38 cellular contexts compared by ENCODE assay signal in the genomic region with DNA sequence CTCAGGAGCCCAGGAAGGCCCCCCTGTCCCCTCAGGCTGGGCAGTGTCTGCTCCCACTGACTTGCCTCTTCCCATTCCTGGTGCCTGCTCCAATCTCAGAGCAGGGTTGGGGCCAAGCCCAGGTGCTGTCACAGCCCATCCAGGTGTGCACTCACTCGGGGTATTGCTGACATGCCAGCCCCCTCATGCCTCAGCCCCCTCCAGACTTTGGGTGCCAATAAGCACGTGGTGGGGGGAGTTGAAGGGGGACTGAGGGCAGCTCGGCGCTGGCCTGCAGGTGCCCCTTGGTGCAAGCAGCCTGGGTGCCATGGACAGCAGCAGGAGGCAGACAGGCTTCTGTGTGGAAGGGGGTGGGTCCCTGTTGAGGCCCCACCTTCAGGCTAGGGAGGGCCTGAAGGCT. TPM values are rescaled to one million over a fixed set of nuclear protein-coding genes. Genes with fewer than 3 reads are reported as not detected.
"Had no signal": no experiment of that assay in that cellular context is flagged by ENCODE, and none has a peak within 500 bp of the region (broad histone marks: within the 10 kb centered on the region; RNA-seq: fewer than 3 reads in every experiment).

No MANE protein-coding gene starts in this region.

- H3K36me3 Mint-ChIP-seq: activated CD4-positive, alpha-beta memory T cell treated with anti-CD3 and anti-CD28 coated beads for 36 hours; activated CD8-positive, alpha-beta memory T cell treated with anti-CD3 and anti-CD28 coated beads, Interleukin-2, amount 10 ng/mL, durations not matched to agents 7 days and 5 days; activated naive CD4-positive, alpha-beta T cell treated with anti-CD3 and anti-CD28 coated beads, Interleukin-2, amount 50 U/mL, for 24 hours; activated naive CD8-positive, alpha-beta T cell treated with anti-CD3 and anti-CD28 coated beads for 36 hours had no signal

- H3K27ac ChIP-seq: adrenal gland, body of pancreas, esophagus muscularis mucosa, foreskin keratinocyte, gastroesophageal sphincter, WERI-Rb-1 had no signal

- H3K27me3 ChIP-seq: adrenal gland, body of pancreas, esophagus muscularis mucosa, gastroesophageal sphincter had no signal

- DNase-seq: activated B cell treated with CpG ODN at 0.5 μM for 24 hours; activated CD4-positive, alpha-beta memory T cell treated with anti-CD3 and anti-CD28 coated beads for 36 hours; activated CD4-positive, alpha-beta T cell treated with anti-CD3 and anti-CD28 coated beads for 48 hours; activated CD8-positive, alpha-beta memory T cell treated with anti-CD3 and anti-CD28 coated beads, Interleukin-2, amount 10 ng/mL, durations not matched to agents 7 days and 5 days; activated CD8-positive, alpha-beta memory T cell treated with anti-CD3 and anti-CD28 coated beads, Interleukin-2, amount 50 U/mL, for 4 hours; activated CD8-positive, alpha-beta T cell treated with anti-CD3 and anti-CD28 coated beads, Interleukin-2, amount 10 ng/mL, durations not matched to agents 7 days and 5 days; activated effector memory CD4-positive, alpha-beta T cell treated with anti-CD3 and anti-CD28 coated beads, Interleukin-2, amount 50 U/mL, for 16 hours; activated naive CD4-positive, alpha-beta T cell treated with anti-CD3 and anti-CD28 coated beads for 36 hours; activated naive CD8-positive, alpha-beta T cell treated with anti-CD3 and anti-CD28 coated beads for 36 hours; activated naive CD8-positive, alpha-beta T cell treated with anti-CD3 and anti-CD28 coated beads, Interleukin-2, amount 50 U/mL, for 24 hours; activated T-cell treated with anti-CD3 and anti-CD28 coated beads, Interleukin-2, amount 50 U/mL, for 1 hour; activated T-cell treated with anti-CD3 and anti-CD28 coated beads, Interleukin-2, amount 50 U/mL, for 48 hours; adrenal gland; amygdala; body of pancreas; caudate nucleus; cortex of kidney; dermis blood vessel endothelial cell; effector CD4-positive, alpha-beta T cell; effector memory CD8-positive, alpha-beta T cell; foreskin keratinocyte; SW 1271; T-helper 1 cell; T-helper 17 cell; T1000; WERI-Rb-1 had no signal

- H3K4me1 Mint-ChIP-seq: activated B cell treated with CpG ODN at 0.5 μM for 24 hours; activated CD8-positive, alpha-beta memory T cell treated with anti-CD3 and anti-CD28 coated beads, Interleukin-2, amount 10 ng/mL, durations not matched to agents 7 days and 5 days; activated naive CD4-positive, alpha-beta T cell treated with anti-CD3 and anti-CD28 coated beads, Interleukin-2, amount 50 U/mL, for 24 hours; activated naive CD8-positive, alpha-beta T cell treated with anti-CD3 and anti-CD28 coated beads for 36 hours; activated naive CD8-positive, alpha-beta T cell treated with anti-CD3 and anti-CD28 coated beads, Interleukin-2, amount 50 U/mL, for 24 hours; T-helper 17 cell had no signal

- H3K4me3 ChIP-seq: adrenal gland, body of pancreas, esophagus muscularis mucosa, gastroesophageal sphincter had no signal

- H3K4me1 ChIP-seq: adrenal gland, body of pancreas, foreskin keratinocyte had no signal

- H3K36me3 ChIP-seq: adrenal gland, esophagus muscularis mucosa, gastroesophageal sphincter, WERI-Rb-1 had no signal

- H3K27ac Mint-ChIP-seq: activated B cell treated with CpG ODN at 0.5 μM for 24 hours; activated CD4-positive, alpha-beta memory T cell treated with anti-CD3 and anti-CD28 coated beads for 36 hours; activated CD8-positive, alpha-beta memory T cell treated with anti-CD3 and anti-CD28 coated beads, Interleukin-2, amount 10 ng/mL, durations not matched to agents 7 days and 5 days; activated CD8-positive, alpha-beta T cell treated with anti-CD3 and anti-CD28 coated beads, Interleukin-2, amount 10 ng/mL, durations not matched to agents 7 days and 5 days; activated naive CD4-positive, alpha-beta T cell treated with anti-CD3 and anti-CD28 coated beads for 36 hours; activated naive CD4-positive, alpha-beta T cell treated with anti-CD3 and anti-CD28 coated beads, Interleukin-2, amount 50 U/mL, for 24 hours; activated naive CD8-positive, alpha-beta T cell treated with anti-CD3 and anti-CD28 coated beads for 36 hours; activated naive CD8-positive, alpha-beta T cell treated with anti-CD3 and anti-CD28 coated beads, Interleukin-2, amount 50 U/mL, for 24 hours; activated T-helper 1 cell treated with anti-CD3 and anti-CD28 coated beads, Interleukin-12 subunit alpha, Interleukin-12 subunit beta, Interleukin-2, Interleukin-4 antibody, amounts not matched to agents 30 ng/mL and 10 ng/mL and 1 ng/mL, durations not matched to agents 14 hours and 24 hours and 36 hours; activated T-helper 2 cell treated with anti-CD3 and anti-CD28 coated beads, Interferon-gamma antibody, Interleukin-2, Interleukin-4, amounts not matched to agents 10 μg/mL and 5 μg/mL and 100 μg/mL, durations not matched to agents 14 hours and 24 hours and 36 hours; effector memory CD8-positive, alpha-beta T cell; T-helper 17 cell; T-helper 2 cell treated with Interferon-gamma antibody and Interleukin-4, amounts not matched to agents 5 μg/mL and 100 μg/mL, for 36 hours had no signal

- H3K9me3 Mint-ChIP-seq: activated B cell treated with CpG ODN at 0.5 μM for 24 hours; activated CD4-positive, alpha-beta memory T cell treated with anti-CD3 and anti-CD28 coated beads for 36 hours; activated naive CD4-positive, alpha-beta T cell treated with anti-CD3 and anti-CD28 coated beads for 36 hours; activated naive CD4-positive, alpha-beta T cell treated with anti-CD3 and anti-CD28 coated beads, Interleukin-2, amount 50 U/mL, for 24 hours; activated naive CD8-positive, alpha-beta T cell treated with anti-CD3 and anti-CD28 coated beads for 36 hours; activated naive CD8-positive, alpha-beta T cell treated with anti-CD3 and anti-CD28 coated beads, Interleukin-2, amount 50 U/mL, for 24 hours; activated T-helper 1 cell treated with anti-CD3 and anti-CD28 coated beads, Interleukin-12 subunit alpha, Interleukin-12 subunit beta, Interleukin-2, Interleukin-4 antibody, amounts not matched to agents 30 ng/mL and 10 ng/mL and 1 ng/mL, durations not matched to agents 14 hours and 24 hours and 36 hours; activated T-helper 2 cell treated with anti-CD3 and anti-CD28 coated beads, Interferon-gamma antibody, Interleukin-2, Interleukin-4, amounts not matched to agents 10 μg/mL and 5 μg/mL and 100 μg/mL, durations not matched to agents 14 hours and 24 hours and 36 hours; T-helper 2 cell treated with Interferon-gamma antibody and Interleukin-4, amounts not matched to agents 5 μg/mL and 100 μg/mL, for 36 hours had no signal

- H3K9me3 ChIP-seq: adrenal gland, body of pancreas, esophagus muscularis mucosa, gastroesophageal sphincter had no signal

- FAIRE-seq: colon had no signal

- H3K4me3 Mint-ChIP-seq: activated B cell treated with CpG ODN at 0.5 μM for 24 hours; activated CD4-positive, alpha-beta memory T cell treated with anti-CD3 and anti-CD28 coated beads for 36 hours; activated CD8-positive, alpha-beta memory T cell treated with anti-CD3 and anti-CD28 coated beads, Interleukin-2, amount 10 ng/mL, durations not matched to agents 7 days and 5 days; activated CD8-positive, alpha-beta T cell treated with anti-CD3 and anti-CD28 coated beads, Interleukin-2, amount 10 ng/mL, durations not matched to agents 7 days and 5 days; activated naive CD4-positive, alpha-beta T cell treated with anti-CD3 and anti-CD28 coated beads for 36 hours; activated naive CD4-positive, alpha-beta T cell treated with anti-CD3 and anti-CD28 coated beads, Interleukin-2, amount 50 U/mL, for 24 hours; activated naive CD8-positive, alpha-beta T cell treated with anti-CD3 and anti-CD28 coated beads for 36 hours; activated naive CD8-positive, alpha-beta T cell treated with anti-CD3 and anti-CD28 coated beads, Interleukin-2, amount 50 U/mL, for 24 hours; activated T-helper 1 cell treated with anti-CD3 and anti-CD28 coated beads, Interleukin-12 subunit alpha, Interleukin-12 subunit beta, Interleukin-2, Interleukin-4 antibody, amounts not matched to agents 30 ng/mL and 10 ng/mL and 1 ng/mL, durations not matched to agents 14 hours and 24 hours and 36 hours; effector memory CD8-positive, alpha-beta T cell; T-helper 17 cell; T-helper 2 cell treated with Interferon-gamma antibody and Interleukin-4, amounts not matched to agents 5 μg/mL and 100 μg/mL, for 36 hours had no signal

- ATAC-seq: activated CD4-positive, CD25-positive, alpha-beta regulatory T cell treated with anti-CD3 and anti-CD28 coated beads, Interleukin-2, amount 50 U/mL, for 24 hours; activated CD8-positive, alpha-beta memory T cell treated with anti-CD3 and anti-CD28 coated beads, Interleukin-2, amount 10 ng/mL, durations not matched to agents 7 days and 5 days; activated CD8-positive, alpha-beta T cell treated with anti-CD3 and anti-CD28 coated beads, Interleukin-2, amount 10 ng/mL, durations not matched to agents 7 days and 5 days; activated naive CD8-positive, alpha-beta T cell treated with anti-CD3 and anti-CD28 coated beads, Interleukin-2, amount 50 U/mL, for 24 hours; body of pancreas; effector memory CD8-positive, alpha-beta T cell; foreskin keratinocyte; T-helper 17 cell had no signal

RNA-seq across cellular contexts. Expression of gene NAA11, which starts 28.4 kb away (rescaled TPM):
- total RNA-seq: activated B cell treated with CpG ODN at 0.5 μM for 24 hours; activated CD4-positive, alpha-beta memory T cell treated with anti-CD3 and anti-CD28 coated beads for 36 hours; activated CD8-positive, alpha-beta memory T cell treated with anti-CD3 and anti-CD28 coated beads for 36 hours; activated CD8-positive, alpha-beta memory T cell treated with anti-CD3 and anti-CD28 coated beads, Interleukin-2, amount 10 ng/mL, durations not matched to agents 7 days and 5 days; activated CD8-positive, alpha-beta T cell treated with anti-CD3 and anti-CD28 coated beads, Interleukin-2, amount 10 ng/mL, durations not matched to agents 7 days and 5 days; activated naive CD4-positive, alpha-beta T cell treated with anti-CD3 and anti-CD28 coated beads for 36 hours; activated naive CD8-positive, alpha-beta T cell treated with anti-CD3 and anti-CD28 coated beads for 36 hours; activated T-helper 1 cell treated with anti-CD3 and anti-CD28 coated beads, Interleukin-12 subunit alpha, Interleukin-12 subunit beta, Interleukin-2, Interleukin-4 antibody, amounts not matched to agents 30 ng/mL and 10 ng/mL and 1 ng/mL, durations not matched to agents 14 hours and 24 hours and 36 hours; activated T-helper 2 cell treated with anti-CD3 and anti-CD28 coated beads, Interferon-gamma antibody, Interleukin-2, Interleukin-4, amounts not matched to agents 10 μg/mL and 5 μg/mL and 100 μg/mL, durations not matched to agents 14 hours and 24 hours and 36 hours; adrenal gland; aorta; body of pancreas; chondrocyte; dermis blood vessel endothelial cell; esophagus muscularis mucosa; foreskin keratinocyte; gastroesophageal sphincter; glomerular endothelial cell; T-helper 17 cell had no signal
- polyA plus RNA-seq: adrenal gland, aorta, foreskin keratinocyte had no signal
